In the genomic region with DNA sequence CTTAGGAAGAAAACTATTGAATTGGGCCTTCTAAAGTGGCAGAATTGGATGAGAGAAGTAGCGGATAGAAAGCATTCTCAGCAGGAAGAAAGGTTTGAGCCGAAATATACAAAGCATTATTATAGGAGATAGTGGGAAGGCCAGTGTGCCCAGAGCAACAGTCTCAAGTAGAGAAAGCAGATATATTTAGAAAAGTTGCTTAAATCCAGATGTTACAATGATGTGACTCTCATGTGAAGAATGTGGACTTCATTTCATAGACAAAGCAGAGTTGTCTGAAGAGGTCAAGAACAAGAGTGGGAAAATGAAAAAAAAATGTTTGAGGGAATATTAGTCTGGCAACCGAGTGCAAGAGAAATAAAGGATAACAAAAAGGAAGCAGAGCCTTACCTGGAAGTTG, we compare ENCODE assay signal across 1 cellular context.
TF ChIP-seq lines count a peak whose summit lies in the region.

No MANE protein-coding gene starts in this region.

TF ChIP-seq in SK-N-SH treated with all-trans-retinoic acid at 6 μM for 48 hours, 23 proteins besides CTCF, POLR2A, EP300 and RAD21 (continued from another document):
- no peak for TF ChIP-seq PATZ1 (CRISPR knock-in tag; IDR thresholded peaks at IDR 0.05; ENCODE audit: borderline replicate concordance)
- no peak for TF ChIP-seq ESRRG (CRISPR knock-in tag; IDR thresholded peaks at IDR 0.05)
- TF ChIP-seq ISL1 (CRISPR knock-in tag; IDR thresholded peaks at IDR 0.05): no peak
- TF ChIP-seq BACH2 (CRISPR knock-in tag; IDR thresholded peaks at IDR 0.05; ENCODE audit: borderline replicate concordance): no peak
- no peak for TF ChIP-seq TOX (CRISPR knock-in tag; IDR thresholded peaks at IDR 0.05; ENCODE audit: borderline replicate concordance)
- no peak for TF ChIP-seq ZFP30 (CRISPR knock-in tag; IDR thresholded peaks at IDR 0.05)
